33 cellular contexts compared by ENCODE assay signal in the genomic region with DNA sequence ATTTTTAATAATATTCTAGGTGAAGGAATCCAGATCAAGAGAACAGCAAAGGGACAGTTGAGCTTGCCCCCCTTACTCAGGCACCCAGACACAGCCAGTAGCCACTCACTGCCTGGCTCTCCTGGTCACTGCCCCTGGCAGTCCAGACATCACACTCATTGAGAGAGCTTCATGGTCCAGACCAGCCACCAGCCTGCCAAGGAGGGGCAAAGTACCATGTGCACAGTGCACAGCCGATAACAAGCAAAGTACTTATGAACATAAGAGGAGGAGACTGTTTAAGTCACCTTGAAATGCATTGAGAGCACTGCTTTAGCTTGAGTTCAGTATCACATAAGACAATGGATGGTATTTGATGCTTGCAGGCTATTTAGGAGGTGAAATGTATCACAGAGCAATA.
"Had no signal": no experiment of that assay in that cellular context is flagged by ENCODE, and none has a peak within 500 bp of the region (broad histone marks: within the 10 kb centered on the region; RNA-seq: fewer than 3 reads in every experiment).

No MANE protein-coding gene starts in this region.

- H3K9ac ChIP-seq: neural progenitor cell, parathyroid adenoma had no signal

- H3K79me2 ChIP-seq: parathyroid adenoma had no signal

- DNase-seq: caudate nucleus; cerebellar nuclear complex; cortex of kidney; effector CD8-positive, alpha-beta T cell; endodermal cell; foreskin fibroblast; gastrocnemius medialis; heart right ventricle; hippocampal formation; left colon; mesenchymal stem cell; mucosa of descending colon; naive thymus-derived CD4-positive, alpha-beta T cell; right cardiac atrium; small intestine; stimulated activated CD4-positive, alpha-beta T cell treated with anti-CD3 and anti-CD28 coated beads, Interleukin-12 subunit alpha, Interleukin-12 subunit beta, amount 100 ng/mL, for 4 hours; stimulated activated CD4-positive, alpha-beta T cell treated with anti-CD3 and anti-CD28 coated beads, Interleukin-1b, Interleukin-23, amount 100 ng/mL, for 48 hours; stimulated activated CD4-positive, alpha-beta T cell treated with anti-CD3 and anti-CD28 coated beads, Interleukin-4, amount 100 ng/mL, for 1 hour; stimulated activated naive CD8-positive, alpha-beta T cell treated with anti-CD3 and anti-CD28 coated beads, Interleukin-15, Interleukin-2, amounts not matched to agents 100 U/mL and 50 U/mL, for 24 hours; substantia nigra; testis; upper lobe of right lung; uterus had no signal

- H3K27ac ChIP-seq: epithelial cell of prostate, gastrocnemius medialis, heart right ventricle, neural progenitor cell, parathyroid adenoma, prostate gland, testis, tibial nerve, upper lobe of right lung, uterus had no signal

- H3K4me3 ChIP-seq: gastrocnemius medialis, heart right ventricle, lung, mucosa of descending colon, neural progenitor cell, prostate gland, testis, tibial nerve, upper lobe of right lung, uterus had no signal

- H3K9me3 ChIP-seq: gastrocnemius medialis, heart right ventricle, mucosa of descending colon, prostate gland, testis, tibial nerve, upper lobe of right lung, uterus had no signal

- H3K27ac Mint-ChIP-seq: endodermal cell; mesothelial cell of epicardium; naive thymus-derived CD4-positive, alpha-beta T cell; nephron; neural progenitor cell; stimulated activated effector memory CD8-positive, alpha-beta T cell treated with anti-CD3 and anti-CD28 coated beads, Interleukin-12 subunit alpha, Interleukin-12 subunit beta, amount 100 ng/mL, for 72 hours had no signal

- ATAC-seq: esophagus mucosa; gastrocnemius medialis; left colon; mucosa of descending colon; naive thymus-derived CD4-positive, alpha-beta T cell; stimulated activated effector memory CD8-positive, alpha-beta T cell treated with anti-CD3 and anti-CD28 coated beads, Interleukin-12 subunit alpha, Interleukin-12 subunit beta, amount 100 ng/mL, for 72 hours; stimulated activated naive CD8-positive, alpha-beta T cell treated with anti-CD3 and anti-CD28 coated beads, Interleukin-15, Interleukin-2, amounts not matched to agents 100 U/mL and 50 U/mL, for 24 hours; upper lobe of right lung had no signal

- H3K4me1 ChIP-seq: gastrocnemius medialis, heart right ventricle, neural progenitor cell, parathyroid adenoma, prostate gland, testis, tibial nerve, upper lobe of right lung, uterus had no signal

- H3K36me3 Mint-ChIP-seq: mesothelial cell of epicardium; neural progenitor cell; stimulated activated effector memory CD8-positive, alpha-beta T cell treated with anti-CD3 and anti-CD28 coated beads, Interleukin-12 subunit alpha, Interleukin-12 subunit beta, amount 100 ng/mL, for 72 hours had no signal

- H3K9me3 Mint-ChIP-seq: endodermal cell; mesothelial cell of epicardium; nephron; neural progenitor cell; stimulated activated effector memory CD8-positive, alpha-beta T cell treated with anti-CD3 and anti-CD28 coated beads, Interleukin-12 subunit alpha, Interleukin-12 subunit beta, amount 100 ng/mL, for 72 hours had no signal

- H3K4me2 ChIP-seq: neural progenitor cell had no signal

- H3K27me3 ChIP-seq: gastrocnemius medialis, heart right ventricle, neural progenitor cell, testis, upper lobe of right lung, uterus had no signal

- H3K4me3 Mint-ChIP-seq: endodermal cell; mesothelial cell of epicardium; naive thymus-derived CD4-positive, alpha-beta T cell; nephron; neural progenitor cell; stimulated activated effector memory CD8-positive, alpha-beta T cell treated with anti-CD3 and anti-CD28 coated beads, Interleukin-12 subunit alpha, Interleukin-12 subunit beta, amount 100 ng/mL, for 72 hours had no signal

- H3K36me3 ChIP-seq: gastrocnemius medialis, heart right ventricle, neural progenitor cell, prostate gland, tibial nerve, upper lobe of right lung, uterus had no signal

- H3K4me1 Mint-ChIP-seq: endodermal cell; nephron; neural progenitor cell; stimulated activated effector memory CD8-positive, alpha-beta T cell treated with anti-CD3 and anti-CD28 coated beads, Interleukin-12 subunit alpha, Interleukin-12 subunit beta, amount 100 ng/mL, for 72 hours had no signal

- H2AFZ ChIP-seq: neural progenitor cell, parathyroid adenoma had no signal
